ENCODE assay signal across 1 cellular context in genomic region chr12:121794532-121795028, GRCh38.
TF ChIP-seq lines count a peak whose summit lies in the region.

No MANE protein-coding gene starts in this region.

TF ChIP-seq in WTC11, 78 proteins besides CTCF, POLR2A, EP300 and RAD21 (continued from another document):
- 0 out of 2 replicates have a peak, but pooled peaks have one; percentile 7 for TF ChIP-seq AR (CRISPR knock-in tag; IDR thresholded peaks at IDR 0.05)
